20 cellular contexts compared by ENCODE assay signal in the genomic region with DNA sequence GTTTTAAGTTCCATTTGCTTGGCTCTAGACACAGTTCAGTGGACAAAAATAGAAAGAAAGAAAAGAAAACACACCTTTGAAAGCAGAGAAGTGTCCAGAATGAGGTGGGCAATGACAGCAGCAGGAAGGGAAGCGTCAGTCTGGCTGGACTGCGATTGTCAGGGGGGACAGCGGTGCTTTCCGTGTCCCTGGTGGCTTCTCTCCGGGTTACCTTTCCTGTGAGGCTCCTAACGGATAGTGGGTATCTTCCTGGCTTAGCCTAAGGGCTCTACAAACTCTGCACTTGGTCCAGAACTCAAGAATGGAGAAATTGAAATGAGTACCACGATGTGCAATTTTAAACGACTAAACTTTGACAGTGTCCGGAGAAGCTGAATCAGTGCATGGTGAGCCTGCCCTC.
"Had no signal": no experiment of that assay in that cellular context is flagged by ENCODE, and none has a peak within 500 bp of the region (broad histone marks: within the 10 kb centered on the region; RNA-seq: fewer than 3 reads in every experiment).

No MANE protein-coding gene starts in this region.

- H2AFZ ChIP-seq: parathyroid adenoma had no signal

- H3K4me3 ChIP-seq: left lung, right lobe of liver, thoracic aorta, upper lobe of left lung had no signal

- H3K4me3 Mint-ChIP-seq: nephron; stimulated activated effector memory CD8-positive, alpha-beta T cell treated with anti-CD3 and anti-CD28 coated beads, Interleukin-12 subunit alpha, Interleukin-12 subunit beta, amount 100 ng/mL, for 72 hours had no signal

- H3K4me1 Mint-ChIP-seq: naive thymus-derived CD4-positive, alpha-beta T cell; stimulated activated effector memory CD8-positive, alpha-beta T cell treated with anti-CD3 and anti-CD28 coated beads, Interleukin-12 subunit alpha, Interleukin-12 subunit beta, amount 100 ng/mL, for 72 hours had no signal

- H3K27ac Mint-ChIP-seq: naive thymus-derived CD4-positive, alpha-beta T cell; nephron; progenitor cell of endocrine pancreas; stimulated activated effector memory CD8-positive, alpha-beta T cell treated with anti-CD3 and anti-CD28 coated beads, Interleukin-12 subunit alpha, Interleukin-12 subunit beta, amount 100 ng/mL, for 72 hours had no signal

- H3K9ac ChIP-seq: parathyroid adenoma had no signal

- H3K9me3 Mint-ChIP-seq: naive thymus-derived CD4-positive, alpha-beta T cell; nephron; stimulated activated effector memory CD8-positive, alpha-beta T cell treated with anti-CD3 and anti-CD28 coated beads, Interleukin-12 subunit alpha, Interleukin-12 subunit beta, amount 100 ng/mL, for 72 hours had no signal

- H3K27me3 ChIP-seq: right lobe of liver, tibial nerve had no signal

- H3K9me3 ChIP-seq: left lung, right lobe of liver, thoracic aorta, tibial nerve, upper lobe of left lung had no signal

- H3K4me1 ChIP-seq: left lung, parathyroid adenoma, right lobe of liver, upper lobe of left lung had no signal

- H3K36me3 ChIP-seq: left lung, right lobe of liver, thoracic aorta, tibial nerve, upper lobe of left lung had no signal

- DNase-seq: central memory CD4-positive, alpha-beta T cell; effector CD8-positive, alpha-beta T cell; left cardiac atrium; left lung; mesenchymal stem cell; midbrain; naive thymus-derived CD4-positive, alpha-beta T cell; right lobe of liver; stimulated activated CD4-positive, alpha-beta T cell treated with anti-CD3 and anti-CD28 coated beads, Interleukin-2, amount 100 ng/mL, for 24 hours; stimulated activated CD4-positive, alpha-beta T cell treated with anti-CD3 and anti-CD28 coated beads, Interleukin-4, amount 100 ng/mL, for 24 hours; stimulated activated naive CD8-positive, alpha-beta T cell treated with anti-CD3 and anti-CD28 coated beads, Interleukin-15, Interleukin-2, amounts not matched to agents 100 U/mL and 50 U/mL, for 24 hours; substantia nigra; upper lobe of left lung had no signal

- H3K36me3 Mint-ChIP-seq: naive thymus-derived CD4-positive, alpha-beta T cell; stimulated activated effector memory CD8-positive, alpha-beta T cell treated with anti-CD3 and anti-CD28 coated beads, Interleukin-12 subunit alpha, Interleukin-12 subunit beta, amount 100 ng/mL, for 72 hours had no signal

- H3K79me2 ChIP-seq: parathyroid adenoma had no signal

- ATAC-seq: left cardiac atrium; left lung; naive thymus-derived CD4-positive, alpha-beta T cell; right lobe of liver; stimulated activated effector memory CD8-positive, alpha-beta T cell treated with anti-CD3 and anti-CD28 coated beads, Interleukin-12 subunit alpha, Interleukin-12 subunit beta, amount 100 ng/mL, for 72 hours; stimulated activated naive CD8-positive, alpha-beta T cell treated with anti-CD3 and anti-CD28 coated beads, Interleukin-15, Interleukin-2, amounts not matched to agents 100 U/mL and 50 U/mL, for 24 hours had no signal

- H3K27ac ChIP-seq: dorsolateral prefrontal cortex, left lung, parathyroid adenoma, right lobe of liver, thoracic aorta, tibial nerve, upper lobe of left lung had no signal
